ENCODE assay signal across 8 cellular contexts in genomic region chr15:56917652-56918045, GRCh38. TPM values are rescaled to one million over a fixed set of nuclear protein-coding genes. Genes with fewer than 3 reads are reported as not detected.
DNase-seq lines count a peak whose midpoint lies in the region; ATAC-seq and TF ChIP-seq lines count a peak whose summit lies in the region.

No MANE protein-coding gene starts in this region.

- no peak for TF ChIP-seq CTCF in NB4 (IDR thresholded peaks at IDR 0.05; ENCODE audit: low read depth, low read length)
- TF ChIP-seq CTCF in dorsolateral prefrontal cortex (IDR thresholded peaks at IDR 0.05 in 54 of 56, conservative IDR thresholded peaks at IDR 0.05 in 2 of 56; ENCODE audit: low read depth in 1 of 56, partially characterized antibody in 56 of 56): no peak
- TF ChIP-seq CTCF in uterus (IDR thresholded peaks at IDR 0.05): no peak

- no peaks in the 10 kb centered on the region for H3K9me3 ChIP-seq in uterus

- no peak for DNase-seq in NB4 (ENCODE audit: low read depth)
- DNase-seq in dorsolateral prefrontal cortex: peak in 3 of 10 donors; percentile 31 to 43 (median 37)
- DNase-seq in middle frontal gyrus (ENCODE audit: extremely low spot score, low spot score): peak; percentile 39
- no peak for DNase-seq in uterus
- no peak for DNase-seq in NCI-H2081 treated with DMSO at 0.1 percent for 48 hours (lab: John Stamatoyannopoulos, UW)
- no peak for DNase-seq in NCI-H2107 (lab: John Stamatoyannopoulos, UW)

- H3K4me3 ChIP-seq in NB4 (ENCODE audit: low read depth, low read length): peak overlapping the region; percentile 56
- peak overlapping the region; percentile 71 to 98 (median 87) for H3K4me3 ChIP-seq in dorsolateral prefrontal cortex
- peak overlapping the region; percentile 76 to 90 for H3K4me3 ChIP-seq in uterus

- H3K27ac ChIP-seq in dorsolateral prefrontal cortex (peak overlapping the region; percentile 83 to 99 (median 97)), uterus (peak overlapping the region; percentile 92 to 97)

- H3K27me3 ChIP-seq in dorsolateral prefrontal cortex (no peaks in the 10 kb centered on the region), uterus (no peaks in the 10 kb centered on the region)

- TF ChIP-seq POLR2A in NB4 (IDR thresholded peaks at IDR 0.05; ENCODE audit: extremely low read depth, insufficient read length) (no peak), uterus (IDR thresholded peaks at IDR 0.05) (no peak)

- peak; percentile 2 for ATAC-seq in GM18498 (IDR thresholded peaks at IDR 0.05; ENCODE audit: unreplicated experiment)
- no peak for ATAC-seq in HG02571 (IDR thresholded peaks at IDR 0.05; ENCODE audit: unreplicated experiment)

- H3K4me1 ChIP-seq in uterus: peaks cover 0 to 7% of the 10 kb centered on the region in 2 donors

- intact Hi-C loops in dorsolateral prefrontal cortex (cut with DNase I): loop anchor here (1.0 to 10.0 kb wide), 9 partner anchors 30 to 387 kb away; partner anchors contain the start of gene ZNF280D (in 2 of the 2)
- intact Hi-C loops in uterus (cut with DNase I; ENCODE audit: low total_unique reads): loop anchor here (1.0 kb wide), 1 partner anchor 30 kb away; no protein-coding TSS in a partner anchor

- no peaks in the 10 kb centered on the region for H3K36me3 ChIP-seq in uterus

RNA-seq across cellular contexts. Expression of gene TCF12, which starts 0.8 kb away (rescaled TPM):
- total RNA-seq in dorsolateral prefrontal cortex (100 to 1,000 TPM in 76 of 120 experiments, 10 to 100 TPM in 44; 63.4 to 217 (median 109) TPM), uterus (100 to 1,000 TPM; 109 to 361 (median 196) TPM)
